ENCODE assay signal across 10 cellular contexts in genomic region chr5:123448017-123448617, GRCh38. TPM values are rescaled to one million over a fixed set of nuclear protein-coding genes. Genes with fewer than 3 reads are reported as not detected.
DNase-seq lines count a peak whose midpoint lies in the region; ATAC-seq, FAIRE-seq and TF ChIP-seq lines count a peak whose summit lies in the region.
"Had no signal": no experiment of that assay in that cellular context is flagged by ENCODE, and none has a peak within 500 bp of the region (broad histone marks: within the 10 kb centered on the region; RNA-seq: fewer than 3 reads in every experiment).

No MANE protein-coding gene starts in this region.

- no peaks in the 10 kb centered on the region for H3K9me3 ChIP-seq in vagina

- no peaks in the 10 kb centered on the region for H3K36me3 Mint-ChIP-seq in activated T-helper 1 cell treated with anti-CD3 and anti-CD28 coated beads, Interleukin-12 subunit alpha, Interleukin-12 subunit beta, Interleukin-2, Interleukin-4 antibody, amounts not matched to agents 30 ng/mL and 10 ng/mL and 1 ng/mL, durations not matched to agents 14 hours and 24 hours and 36 hours (ENCODE audit: low read depth)
- no peaks in the 10 kb centered on the region for H3K36me3 Mint-ChIP-seq in endothelial cell (ENCODE audit: low read depth, unreplicated experiment)
- H3K36me3 Mint-ChIP-seq in progenitor cell of endocrine pancreas (ENCODE audit: insufficient read depth): no peaks in the 10 kb centered on the region

- peaks cover 9% of the 10 kb centered on the region for H3K27me3 Mint-ChIP-seq in activated T-helper 1 cell treated with anti-CD3 and anti-CD28 coated beads, Interleukin-12 subunit alpha, Interleukin-12 subunit beta, Interleukin-2, Interleukin-4 antibody, amounts not matched to agents 30 ng/mL and 10 ng/mL and 1 ng/mL, durations not matched to agents 14 hours and 24 hours and 36 hours (ENCODE audit: insufficient read depth)
- no peaks in the 10 kb centered on the region for H3K27me3 Mint-ChIP-seq in endothelial cell (ENCODE audit: unreplicated experiment)
- H3K27me3 Mint-ChIP-seq in progenitor cell of endocrine pancreas: no peaks in the 10 kb centered on the region

- peak overlapping the region; percentile 9 for H3K4me3 Mint-ChIP-seq in activated T-helper 1 cell treated with anti-CD3 and anti-CD28 coated beads, Interleukin-12 subunit alpha, Interleukin-12 subunit beta, Interleukin-2, Interleukin-4 antibody, amounts not matched to agents 30 ng/mL and 10 ng/mL and 1 ng/mL, durations not matched to agents 14 hours and 24 hours and 36 hours
- no peak overlapping the region for H3K4me3 Mint-ChIP-seq in endothelial cell (ENCODE audit: unreplicated experiment)
- no peak overlapping the region for H3K4me3 Mint-ChIP-seq in progenitor cell of endocrine pancreas (ENCODE audit: low read depth)

- H3K27me3 ChIP-seq in vagina: no peaks in the 10 kb centered on the region

- H3K9me3 Mint-ChIP-seq in activated T-helper 1 cell treated with anti-CD3 and anti-CD28 coated beads, Interleukin-12 subunit alpha, Interleukin-12 subunit beta, Interleukin-2, Interleukin-4 antibody, amounts not matched to agents 30 ng/mL and 10 ng/mL and 1 ng/mL, durations not matched to agents 14 hours and 24 hours and 36 hours: no peaks in the 10 kb centered on the region
- H3K9me3 Mint-ChIP-seq in endothelial cell (ENCODE audit: unreplicated experiment) (no peaks in the 10 kb centered on the region), progenitor cell of endocrine pancreas (ENCODE audit: low read depth) (no peaks in the 10 kb centered on the region)

- H3K27ac ChIP-seq in vagina: no peak overlapping the region

- DNase-seq in activated T-helper 1 cell treated with anti-CD3 and anti-CD28 coated beads, Interleukin-12 subunit alpha, Interleukin-12 subunit beta, Interleukin-2, Interleukin-4 antibody, amounts not matched to agents 30 ng/mL and 10 ng/mL and 1 ng/mL, durations not matched to agents 14 hours and 24 hours and 36 hours (ENCODE audit: low spot score): peak; percentile 37
- DNase-seq in endothelial cell (ENCODE audit: low spot score) (no peak), vagina (ENCODE audit: extremely low spot score in 2 of 2) (no peak), frontal cortex (ENCODE audit: low spot score in 2 of 2) (no peak), progenitor cell of endocrine pancreas (ENCODE audit: low spot score, unreplicated experiment) (no peak)
- DNase-seq: activated CD4-positive, CD25-positive, alpha-beta regulatory T cell; DND-41 had no signal

- peak overlapping the region; percentile 86 for H3K27ac Mint-ChIP-seq in activated T-helper 1 cell treated with anti-CD3 and anti-CD28 coated beads, Interleukin-12 subunit alpha, Interleukin-12 subunit beta, Interleukin-2, Interleukin-4 antibody, amounts not matched to agents 30 ng/mL and 10 ng/mL and 1 ng/mL, durations not matched to agents 14 hours and 24 hours and 36 hours
- H3K27ac Mint-ChIP-seq in endothelial cell (ENCODE audit: unreplicated experiment) (no peak overlapping the region), progenitor cell of endocrine pancreas (no peak overlapping the region)

- H3K4me1 ChIP-seq in vagina: peaks cover 10% of the 10 kb centered on the region

- no peak overlapping the region for H3K4me3 ChIP-seq in vagina

- H3K4me1 Mint-ChIP-seq in activated T-helper 1 cell treated with anti-CD3 and anti-CD28 coated beads, Interleukin-12 subunit alpha, Interleukin-12 subunit beta, Interleukin-2, Interleukin-4 antibody, amounts not matched to agents 30 ng/mL and 10 ng/mL and 1 ng/mL, durations not matched to agents 14 hours and 24 hours and 36 hours (ENCODE audit: low read depth): peaks cover 36% of the 10 kb centered on the region
- peaks cover 8% of the 10 kb centered on the region for H3K4me1 Mint-ChIP-seq in endothelial cell (ENCODE audit: unreplicated experiment)
- peaks cover 9% of the 10 kb centered on the region for H3K4me1 Mint-ChIP-seq in progenitor cell of endocrine pancreas (ENCODE audit: low read depth)

- ATAC-seq in GM18498 (IDR thresholded peaks at IDR 0.05; ENCODE audit: unreplicated experiment): peak; percentile 85
- ATAC-seq in GM19372 (IDR thresholded peaks at IDR 0.05; ENCODE audit: low read depth, unreplicated experiment): peak; percentile 84
- peak; percentile 80 for ATAC-seq in HG02970 (IDR thresholded peaks at IDR 0.05; ENCODE audit: low FRiP score, unreplicated experiment)

- no peak for TF ChIP-seq POLR2A in vagina (IDR thresholded peaks at IDR 0.05)

- intact Hi-C loops in activated T-helper 1 cell treated with anti-CD3 and anti-CD28 coated beads, Interleukin-12 subunit alpha, Interleukin-12 subunit beta, Interleukin-2, Interleukin-4 antibody, amounts not matched to agents 30 ng/mL and 10 ng/mL and 1 ng/mL, durations not matched to agents 14 hours and 24 hours and 36 hours (cut with micrococcal nuclease): loop anchor here (1.0 kb wide), 4 partner anchors 9 to 64 kb away; partner anchors contain the start of genes CEP120 and CSNK1G3
- intact Hi-C loops in vagina (cut with DNase I): no loop called here

- no peak for FAIRE-seq in frontal cortex (lab: Jason Lieb, UNC)

- H3K36me3 ChIP-seq in vagina: no peaks in the 10 kb centered on the region

- no peak for TF ChIP-seq CTCF in endothelial cell (IDR thresholded peaks at IDR 0.05; ENCODE audit: unreplicated experiment)
- TF ChIP-seq CTCF in vagina (IDR thresholded peaks at IDR 0.05): no peak
- TF ChIP-seq CTCF in progenitor cell of endocrine pancreas (IDR thresholded peaks at IDR 0.05; ENCODE audit: unreplicated experiment): no peak

RNA-seq across cellular contexts. Expression of gene CEP120, which starts 24.9 kb away (rescaled TPM):
- 29.8 and 32.5 TPM in 2 replicates for total RNA-seq in activated T-helper 1 cell treated with anti-CD3 and anti-CD28 coated beads, Interleukin-12 subunit alpha, Interleukin-12 subunit beta, Interleukin-2, Interleukin-4 antibody, amounts not matched to agents 30 ng/mL and 10 ng/mL and 1 ng/mL, durations not matched to agents 14 hours and 24 hours and 36 hours
- total RNA-seq in endothelial cell (ENCODE audit: unreplicated experiment): 13.6 TPM
- total RNA-seq in vagina: 16.9 TPM
- 52.6 TPM for total RNA-seq in frontal cortex
- total RNA-seq in progenitor cell of endocrine pancreas: 21.8 and 23.4 TPM in 2 replicates
